Comparison of ENCODE assay signal across 16 cellular contexts in the genomic region with DNA sequence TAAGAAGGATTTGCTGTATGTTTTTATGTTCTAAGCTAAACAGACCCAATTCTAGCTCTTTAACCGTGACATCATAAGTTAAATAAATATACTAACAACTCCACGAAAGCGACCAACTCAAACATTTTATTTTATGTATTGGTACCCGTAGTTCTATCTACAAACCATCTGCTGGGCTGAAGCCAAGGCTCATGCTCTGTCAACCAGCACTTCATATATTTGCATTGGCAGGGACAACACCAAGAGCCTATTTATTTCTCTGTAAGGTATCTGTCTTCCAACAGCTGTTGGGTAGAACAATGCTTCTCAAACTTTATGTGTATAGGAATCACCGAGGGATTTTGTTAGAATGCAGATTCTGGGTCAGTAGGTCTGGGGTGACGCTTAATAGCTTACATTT.
"Had no signal": no experiment of that assay in that cellular context is flagged by ENCODE, and none has a peak within 500 bp of the region (broad histone marks: within the 10 kb centered on the region; RNA-seq: fewer than 3 reads in every experiment).

No MANE protein-coding gene starts in this region.

- DNase-seq: activated CD4-positive, alpha-beta T cell treated with anti-CD3 and anti-CD28 coated beads for 48 hours; activated CD8-positive, alpha-beta memory T cell treated with anti-CD3 and anti-CD28 coated beads, Interleukin-2, amount 50 U/mL, for 48 hours; activated CD8-positive, alpha-beta T cell treated with anti-CD3 and anti-CD28 coated beads, Interleukin-2, amount 10 ng/mL, durations not matched to agents 7 days and 5 days; activated naive CD4-positive, alpha-beta T cell treated with Interleukin-2 at 50 U/mL for 16 hours; colonic mucosa; foreskin keratinocyte; heart right ventricle; islet precursor cell; left ventricle myocardium superior; mesendoderm; nephron progenitor cell; stimulated activated CD4-positive, alpha-beta T cell treated with anti-CD3 and anti-CD28 coated beads, Interleukin-12 subunit alpha, Interleukin-12 subunit beta, amount 100 ng/mL, for 4 hours; stimulated activated CD4-positive, alpha-beta T cell treated with anti-CD3 and anti-CD28 coated beads, Interleukin-2, amount 100 ng/mL, for 48 hours; stimulated activated naive CD8-positive, alpha-beta T cell treated with anti-CD3 and anti-CD28 coated beads, Interleukin-15, Interleukin-2, amounts not matched to agents 100 U/mL and 50 U/mL, for 24 hours; T-helper 9 cell; upper lobe of left lung had no signal

- ATAC-seq: activated CD8-positive, alpha-beta T cell treated with anti-CD3 and anti-CD28 coated beads, Interleukin-2, amount 10 ng/mL, durations not matched to agents 7 days and 5 days; foreskin keratinocyte; heart right ventricle; left ventricle myocardium superior; stimulated activated naive CD8-positive, alpha-beta T cell treated with anti-CD3 and anti-CD28 coated beads, Interleukin-15, Interleukin-2, amounts not matched to agents 100 U/mL and 50 U/mL, for 24 hours had no signal
